In the genomic region with DNA sequence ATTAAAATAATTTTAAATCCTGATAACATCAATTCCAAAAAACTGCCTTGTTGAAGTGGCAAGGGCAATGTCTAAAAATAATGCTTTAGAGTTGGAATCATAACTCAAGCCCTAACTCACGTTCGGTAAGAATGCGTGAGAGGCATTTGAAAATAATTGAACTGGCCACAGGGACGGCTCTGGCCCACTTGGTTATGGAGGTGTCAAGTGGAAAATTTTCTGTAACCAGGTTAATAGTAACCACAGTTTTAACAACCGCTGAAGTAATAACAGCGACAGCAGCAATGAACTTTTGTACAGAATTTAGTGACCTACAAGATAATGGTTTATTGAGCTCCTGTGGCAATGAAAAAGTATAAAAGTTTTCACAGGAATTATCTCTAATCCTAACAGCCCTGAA, we compare ENCODE assay signal across 8 cellular contexts.
DNase-seq lines count a peak whose midpoint lies in the region; ATAC-seq and TF ChIP-seq lines count a peak whose summit lies in the region.

No MANE protein-coding gene starts in this region.

- peaks cover 100% of the 10 kb centered on the region for H3K4me1 Mint-ChIP-seq in activated T-cell treated with anti-CD3 and anti-CD28 coated beads, Interleukin-2, amount 50 U/mL, for 24 hours (ENCODE audit: low read depth)

- H3K9me3 ChIP-seq in ascending aorta, result no peaks in the 10 kb centered on the region
- no peaks in the 10 kb centered on the region for H3K9me3 ChIP-seq in lung (ENCODE audit: control insufficient read depth in 2 of 2, insufficient read depth in 1 of 2, low read length in 1 of 2)
- H3K9me3 ChIP-seq in tibial nerve, result no peaks in the 10 kb centered on the region

- peaks cover 98% of the 10 kb centered on the region for H3K36me3 Mint-ChIP-seq in activated T-cell treated with anti-CD3 and anti-CD28 coated beads, Interleukin-2, amount 50 U/mL, for 24 hours (ENCODE audit: low read depth)

- H3K27ac ChIP-seq in ascending aorta, result peak overlapping the region; percentile 84 to 94
- H3K27ac ChIP-seq in lung (ENCODE audit: low read depth in 1 of 2, low read length in 1 of 2), result peak overlapping the region; percentile 88 to 94
- peak overlapping the region in 3 of 4 donors; percentile 52 to 67 (median 66) for H3K27ac ChIP-seq in tibial nerve

- H3K36me3 ChIP-seq in ascending aorta (peaks cover 0 to 7% of the 10 kb centered on the region in 2 donors), lung (ENCODE audit: control insufficient read depth in 2 of 2, insufficient read depth in 2 of 2, low read length in 2 of 2) (peaks cover 2 to 12% of the 10 kb centered on the region in 2 donors), tibial nerve (peaks cover 0 to 14% (median 0%) of the 10 kb centered on the region in 3 donors)

- WGBS in lung, 2 donors, result 41 to 63% methylated on average over 6 of the region's 6 CpGs
- 62 to 66% methylated on average over 6 of the region's 6 CpGs for WGBS in tibial nerve, 2 donors

- no peak for TF ChIP-seq CTCF in ascending aorta (IDR thresholded peaks at IDR 0.05)
- no peak for TF ChIP-seq CTCF in lung (IDR thresholded peaks at IDR 0.05; ENCODE audit: control extremely low read depth, extremely low read depth)
- no peak for TF ChIP-seq CTCF in tibial nerve (IDR thresholded peaks at IDR 0.05)

- peak overlapping the region; percentile 97 for H3K27ac Mint-ChIP-seq in activated T-cell treated with anti-CD3 and anti-CD28 coated beads, Interleukin-2, amount 50 U/mL, for 24 hours

- no peaks in the 10 kb centered on the region for H3K27me3 Mint-ChIP-seq in activated T-cell treated with anti-CD3 and anti-CD28 coated beads, Interleukin-2, amount 50 U/mL, for 24 hours

- no peak for ATAC-seq in lung (ENCODE audit: insufficient read depth, low FRiP score)

- H3K9me3 Mint-ChIP-seq in activated T-cell treated with anti-CD3 and anti-CD28 coated beads, Interleukin-2, amount 50 U/mL, for 24 hours, result no peaks in the 10 kb centered on the region

- no peak for DNase-seq in activated T-cell treated with anti-CD3 and anti-CD28 coated beads, Interleukin-2, amount 50 U/mL, for 24 hours
- no peak for DNase-seq in activated T-cell treated with anti-CD3 and anti-CD28 coated beads, Interleukin-2, amount 50 U/mL, for 1 hour
- DNase-seq in ascending aorta (ENCODE audit: low spot score in 2 of 2) (no peak), lung (ENCODE audit: low spot score) (no peak), tibial nerve (ENCODE audit: low spot score in 2 of 2) (no peak), NCI-H2171 (lab: John Stamatoyannopoulos, UW) (no peak), LoVo (ENCODE audit: low spot score) (no peak)
- no peak for DNase-seq in activated effector memory CD4-positive, alpha-beta T cell treated with Interleukin-2 at 50 U/mL for 16 hours

- no peaks in the 10 kb centered on the region for H3K27me3 ChIP-seq in ascending aorta
- H3K27me3 ChIP-seq in lung (ENCODE audit: control insufficient read depth, insufficient read depth), result no peaks in the 10 kb centered on the region
- H3K27me3 ChIP-seq in tibial nerve, result no peaks in the 10 kb centered on the region

- peak overlapping the region; percentile 96 for H3K4me3 Mint-ChIP-seq in activated T-cell treated with anti-CD3 and anti-CD28 coated beads, Interleukin-2, amount 50 U/mL, for 24 hours

- no peak for TF ChIP-seq EP300 in tibial nerve (IDR thresholded peaks at IDR 0.05)

- H3K4me1 ChIP-seq in ascending aorta, result peaks cover 18 to 59% of the 10 kb centered on the region in 2 donors
- H3K4me1 ChIP-seq in lung (ENCODE audit: control insufficient read depth in 2 of 2, insufficient read depth in 2 of 2, low read length in 2 of 2), result peaks cover 36 to 63% of the 10 kb centered on the region in 2 donors
- H3K4me1 ChIP-seq in tibial nerve, result peaks cover 0 to 99% (median 65%) of the 10 kb centered on the region in 4 donors

- H3K4me3 ChIP-seq in ascending aorta (peak overlapping the region in 1 of 2 donors; percentile 59), lung (no peak overlapping the region), tibial nerve (no peak overlapping the region)

- no peak for TF ChIP-seq POLR2A in tibial nerve (IDR thresholded peaks at IDR 0.05)

- intact Hi-C loops in ascending aorta (cut with DNase I), result loop anchor here (1.0 to 5.0 kb wide), 3 partner anchors 14 to 301 kb away; no protein-coding TSS in a partner anchor
